ENCODE assay signal across 22 cellular contexts in genomic region chr20:25011831-25012241, GRCh38. TPM values are rescaled to one million over a fixed set of nuclear protein-coding genes. Genes with fewer than 3 reads are reported as not detected.
DNase-seq lines count a peak whose midpoint lies in the region; ATAC-seq and TF ChIP-seq lines count a peak whose summit lies in the region.
"Had no signal": no experiment of that assay in that cellular context is flagged by ENCODE, and none has a peak within 500 bp of the region (broad histone marks: within the 10 kb centered on the region; RNA-seq: fewer than 3 reads in every experiment).

No MANE protein-coding gene starts in this region.

- DNase-seq in body of pancreas = peak; percentile 61 to 75 (median 69)
- peak; percentile 67 to 92 for DNase-seq in gastrocnemius medialis
- no peak for DNase-seq in PC-3
- no peak for DNase-seq in dermis blood vessel endothelial cell
- DNase-seq: activated CD4-positive, alpha-beta T cell treated with anti-CD3 and anti-CD28 coated beads, Interleukin-2, amount 50 U/mL, for 48 hours; activated gamma-delta T cell treated with Interleukin-2 at 50 U/mL for 16 hours; COR-L47; DMS53; glutamatergic neuron; NCI-H1105; NCI-H187 treated with DMSO at 0.1 percent for 48 hours; NCI-H526; stimulated activated naive CD8-positive, alpha-beta T cell treated with anti-CD3 and anti-CD28 coated beads, Interleukin-15, amount 100 ng/mL, for 72 hours; trophoblast cell had no signal

- TF ChIP-seq RAD21 in liver (IDR thresholded peaks at IDR 0.05) = peak in 1 of 2 donors; percentile 64

- no TSS peak for BruUV-seq in PC-3 (replicated peaks; lab: Mats Ljungman, UMichigan)

- H3K27ac ChIP-seq in C4-2B = peak overlapping the region; percentile 52
- H3K27ac ChIP-seq in body of pancreas = peak overlapping the region; percentile 36 to 71 (median 54)
- H3K27ac ChIP-seq in liver (ENCODE audit: low read depth in 1 of 2, low read length in 2 of 2) = peak overlapping the region; percentile 14 to 55
- H3K27ac ChIP-seq in gastrocnemius medialis = peak overlapping the region; percentile 56 to 73 (median 64)
- H3K27ac ChIP-seq in PC-3 (ENCODE audit: low read length) = no peak overlapping the region
- H3K27ac ChIP-seq: BLaER1, epithelial cell of prostate, neural progenitor cell had no signal

- H3K4me3 ChIP-seq in body of pancreas (no peak overlapping the region), liver (ENCODE audit: low read depth in 1 of 3, low read length in 3 of 3) (no peak overlapping the region), gastrocnemius medialis (no peak overlapping the region), PC-3 (ENCODE audit: low read length) (no peak overlapping the region)
- H3K4me3 ChIP-seq: BLaER1, HAP-1, neural progenitor cell had no signal

- no peaks in the 10 kb centered on the region for H3F3A ChIP-seq in PC-3 (ENCODE audit: low read length, unreplicated experiment)

- 53 to 65% methylated on average over 3 to 12 of the region's 12 CpGs for WGBS in body of pancreas, 2 donors
- 49% methylated on average over 12 of the region's 12 CpGs for WGBS in liver

- peak; percentile 72 for ATAC-seq in body of pancreas
- ATAC-seq in gastrocnemius medialis = peak; percentile 81 to 94
- no peak for ATAC-seq in GM21576 (IDR thresholded peaks at IDR 0.05; ENCODE audit: unreplicated experiment)
- no peak for ATAC-seq in PC-3
- ATAC-seq: stimulated activated naive CD8-positive, alpha-beta T cell treated with anti-CD3 and anti-CD28 coated beads, Interleukin-15, amount 100 ng/mL, for 72 hours had no signal

- POLR2A ChIA-PET in PC-3 (lab: Charles Lee; ENCODE audit: unreplicated experiment) = no interaction called here

- no peaks in the 10 kb centered on the region for H3K79me2 ChIP-seq in PC-3 (ENCODE audit: low read length)

- H4K20me1 ChIP-seq in PC-3 (ENCODE audit: low read length) = no peaks in the 10 kb centered on the region

- no peak for TF ChIP-seq CTCF in C4-2B (conservative IDR thresholded peaks at IDR 0.05)
- no peak for TF ChIP-seq CTCF in body of pancreas (IDR thresholded peaks at IDR 0.05)
- TF ChIP-seq CTCF in liver (IDR thresholded peaks at IDR 0.05; ENCODE audit: low read depth, low read length, missing input control) = no peak
- TF ChIP-seq CTCF in gastrocnemius medialis (IDR thresholded peaks at IDR 0.05 in 4 of 5, conservative IDR thresholded peaks at IDR 0.05 in 1 of 5) = no peak
- no peak for TF ChIP-seq CTCF in PC-3 (conservative IDR thresholded peaks at IDR 0.05; ENCODE audit: low read depth, low read length)

- CTCF ChIA-PET in PC-3 (lab: Charles Lee) = no interaction called here

- no peak overlapping the region for H3K9ac ChIP-seq in liver (ENCODE audit: low read depth in 1 of 2, low read length in 2 of 2)
- no peak overlapping the region for H3K9ac ChIP-seq in PC-3 (ENCODE audit: low read length)
- H3K9ac ChIP-seq: BLaER1, neural progenitor cell had no signal

- no peak overlapping the region for H2AFZ ChIP-seq in PC-3 (ENCODE audit: low read length)
- H2AFZ ChIP-seq: neural progenitor cell had no signal

- intact Hi-C loops in body of pancreas (cut with DNase I) = no loop called here
- intact Hi-C loops in gastrocnemius medialis (cut with DNase I; ENCODE audit: low total_unique reads) = no loop called here
- intact Hi-C loops in PC-3 (cut with micrococcal nuclease) = no loop called here

- peaks cover 54% of the 10 kb centered on the region for H3K4me1 ChIP-seq in body of pancreas
- H3K4me1 ChIP-seq in liver (ENCODE audit: control insufficient read depth in 4 of 4, insufficient read depth in 4 of 4, low read length in 3 of 4) = peaks cover 9 to 38% (median 29%) of the 10 kb centered on the region in 4 donors
- peaks cover 15 to 20% of the 10 kb centered on the region in 2 donors for H3K4me1 ChIP-seq in gastrocnemius medialis
- peaks cover under 1% of the 10 kb centered on the region for H3K4me1 ChIP-seq in PC-3 (ENCODE audit: insufficient read depth, low read length)
- H3K4me1 ChIP-seq: HAP-1, neural progenitor cell had no signal

- no peaks in the 10 kb centered on the region for H3K9me2 ChIP-seq in PC-3 (replicated peaks; ENCODE audit: low read length)

- H3K9me3 ChIP-seq in body of pancreas = no peaks in the 10 kb centered on the region
- H3K9me3 ChIP-seq in liver (ENCODE audit: control insufficient read depth in 4 of 4, low read length in 3 of 4) = no peaks in the 10 kb centered on the region
- no peaks in the 10 kb centered on the region for H3K9me3 ChIP-seq in gastrocnemius medialis
- no peaks in the 10 kb centered on the region for H3K9me3 ChIP-seq in PC-3 (ENCODE audit: low read length)
- H3K9me3 ChIP-seq: BLaER1, HAP-1 had no signal

- TF ChIP-seq POLR2A in body of pancreas (IDR thresholded peaks at IDR 0.05) (no peak), gastrocnemius medialis (IDR thresholded peaks at IDR 0.05) (no peak)

- in situ Hi-C loops in gastrocnemius medialis (cut with MboI; ENCODE audit: low sequenced_read_pairs in 4 of 4) = no loop called here

- peaks cover 12 to 18% of the 10 kb centered on the region in 2 donors for H3K36me3 ChIP-seq in body of pancreas (replicated peaks in 1 of 2; ENCODE audit: insufficient read depth in 1 of 2, low read depth in 2 of 2)
- no peaks in the 10 kb centered on the region for H3K36me3 ChIP-seq in liver (ENCODE audit: control insufficient read depth in 4 of 4, insufficient read depth in 3 of 4, low read depth in 1 of 4, low read length in 3 of 4)
- peaks cover 0 to 41% of the 10 kb centered on the region in 2 donors for H3K36me3 ChIP-seq in gastrocnemius medialis
- H3K36me3 ChIP-seq in PC-3 (ENCODE audit: low read depth, low read length) = no peaks in the 10 kb centered on the region
- H3K36me3 ChIP-seq: HAP-1, neural progenitor cell had no signal

- no peak overlapping the region for H3K4me2 ChIP-seq in PC-3 (ENCODE audit: low read length)
- H3K4me2 ChIP-seq: BLaER1, neural progenitor cell had no signal

- H3K27me3 ChIP-seq in body of pancreas = no peaks in the 10 kb centered on the region
- H3K27me3 ChIP-seq in liver (ENCODE audit: control insufficient read depth in 4 of 4, insufficient read depth in 4 of 4, low read length in 3 of 4) = no peaks in the 10 kb centered on the region
- no peaks in the 10 kb centered on the region for H3K27me3 ChIP-seq in gastrocnemius medialis
- H3K27me3 ChIP-seq in PC-3 (ENCODE audit: low read length) = no peaks in the 10 kb centered on the region
- H3K27me3 ChIP-seq: BLaER1, neural progenitor cell had no signal

TF ChIP-seq in liver, 16 proteins besides CTCF, POLR2A, EP300 and RAD21 (continues in another document):
- TF ChIP-seq RXRA (IDR thresholded peaks at IDR 0.05) = peak; percentile 100
- TF ChIP-seq NR2F2 (IDR thresholded peaks at IDR 0.05) = peak; percentile 92
- no peak for TF ChIP-seq FOXA1 (IDR thresholded peaks at IDR 0.05)
- TF ChIP-seq MAX (IDR thresholded peaks at IDR 0.05) = peak; percentile 95
- TF ChIP-seq YY1 (IDR thresholded peaks at IDR 0.05) = no peak
- no peak for TF ChIP-seq FOXA2 (IDR thresholded peaks at IDR 0.05)
- peak; percentile 90 to 94 for TF ChIP-seq HNF4A (conservative IDR thresholded peaks at IDR 0.05)
- TF ChIP-seq HNF4G (IDR thresholded peaks at IDR 0.05) = peak; percentile 60
- peak; percentile 64 to 81 for TF ChIP-seq JUND (IDR thresholded peaks at IDR 0.05)
- TF ChIP-seq GABPA (IDR thresholded peaks at IDR 0.05 in 1 of 2, conservative IDR thresholded peaks at IDR 0.05 in 1 of 2) = peak in 1 of 2 donors; percentile 39
- peak; percentile 48 for TF ChIP-seq REST (IDR thresholded peaks at IDR 0.05)
- no peak for TF ChIP-seq TAF1 (conservative IDR thresholded peaks at IDR 0.05)
- TF ChIP-seq SP1 (IDR thresholded peaks at IDR 0.05) = peak; percentile 99
- peak in 1 of 2 donors; percentile 80 for TF ChIP-seq EGR1 (IDR thresholded peaks at IDR 0.05; ENCODE audit: low read depth in 2 of 2)
- peak; percentile 51 for TF ChIP-seq ATF3 (IDR thresholded peaks at IDR 0.05)

RNA-seq across cellular contexts. Expression of gene APMAP, which starts 19.3 kb away (rescaled TPM):
- total RNA-seq in body of pancreas (10 to 100 TPM; 38.9 to 51.4 TPM), liver (100 to 1,000 TPM; 132 to 378 TPM), gastrocnemius medialis (100 to 1,000 TPM in 1 of 4 donors, 10 to 100 TPM in 3; 24.2 to 108 (median 29.3) TPM), PC-3 (2014; rRNA removed) (134 and 137 TPM in 2 replicates), dermis blood vessel endothelial cell (90.7 and 94.6 TPM in 2 replicates)
- 100 to 1,000 TPM; 210 to 257 TPM for polyA plus RNA-seq in liver

RNA-seq across cellular contexts. Expression of gene ACSS1, which starts 46.1 kb away (rescaled TPM):
- 10 to 100 TPM; 73.8 to 83.8 TPM for total RNA-seq in body of pancreas
- 10 to 100 TPM; 37.2 to 87.5 TPM for total RNA-seq in liver
- 1 to 10 TPM; 5.3 to 7.1 TPM for polyA plus RNA-seq in liver
- total RNA-seq in gastrocnemius medialis = 10 to 100 TPM; 11.4 to 84.6 (median 11.8) TPM
- 2.3 and 2.4 TPM in 2 replicates for total RNA-seq in PC-3 (2014; rRNA removed)
- 39.6 and 52.1 TPM in 2 replicates for total RNA-seq in dermis blood vessel endothelial cell
- total RNA-seq: G401 had no signal

Comparison
In these comparisons a context has a peak if more than half of its experiments do, and no peak if none do; other contexts are left out.
1. ATAC-seq: peak in body of pancreas (single experiment) and gastrocnemius medialis (2 of 2); none in GM21576 (single experiment) and PC-3 (single experiment).
2. DNase-seq: peak in body of pancreas (4 of 4) and gastrocnemius medialis (2 of 2); none in PC-3 (single experiment) and dermis blood vessel endothelial cell (single experiment).